1 cellular context compared by ENCODE assay signal in genomic region chr22:36885474-36885873, GRCh38.
TF ChIP-seq lines count a peak whose summit lies in the region.

No MANE protein-coding gene starts in this region.

TF ChIP-seq in HepG2, 621 proteins besides CTCF, POLR2A, EP300 and RAD21:
- no peak for TF ChIP-seq ZBTB49 (CRISPR knock-in tag; IDR thresholded peaks at IDR 0.05; ENCODE audit: borderline replicate concordance)
- TF ChIP-seq PLSCR1 (CRISPR knock-in tag; IDR thresholded peaks at IDR 0.05; ENCODE audit: borderline replicate concordance) = no peak
- no peak for TF ChIP-seq ZNF468 (CRISPR knock-in tag; IDR thresholded peaks at IDR 0.05)
- no peak for TF ChIP-seq PITX1 (CRISPR knock-in tag; IDR thresholded peaks at IDR 0.05)
- no peak for TF ChIP-seq NFIB (CRISPR knock-in tag; IDR thresholded peaks at IDR 0.05; ENCODE audit: borderline replicate concordance)
- TF ChIP-seq ZMYM2 (CRISPR knock-in tag; IDR thresholded peaks at IDR 0.05) = no peak
- TF ChIP-seq ELF3 (CRISPR knock-in tag; IDR thresholded peaks at IDR 0.05) = no peak
- no peak for TF ChIP-seq ZNF883 (CRISPR knock-in tag; IDR thresholded peaks at IDR 0.05; ENCODE audit: not compliant biosample characterization)
- no peak for TF ChIP-seq HES4 (CRISPR knock-in tag; IDR thresholded peaks at IDR 0.05; ENCODE audit: borderline replicate concordance)
- no peak for TF ChIP-seq SRSF9 (IDR thresholded peaks at IDR 0.05; ENCODE audit: borderline replicate concordance, insufficient read depth, low read depth, low read length, poor library complexity, severe bottlenecking)
- no peak for TF ChIP-seq GZF1 (CRISPR knock-in tag; IDR thresholded peaks at IDR 0.05)
- TF ChIP-seq ZNF296 (CRISPR knock-in tag; conservative IDR thresholded peaks at IDR 0.05) = no peak
- no peak for TF ChIP-seq GABPB1 (CRISPR knock-in tag; IDR thresholded peaks at IDR 0.05)
TF ChIP-seq in HepG2: peak in this region for 0.
